Comparison of ENCODE assay signal across 35 cellular contexts in genomic region chr5:71912021-71912420, GRCh38.
"Had no signal": no experiment of that assay in that cellular context is flagged by ENCODE, and none has a peak within 500 bp of the region (broad histone marks: within the 10 kb centered on the region; RNA-seq: fewer than 3 reads in every experiment).

No MANE protein-coding gene starts in this region.

- H3K4me3 ChIP-seq: MG63 had no signal

- H3K9me3 ChIP-seq: MG63 had no signal

- DNase-seq: Kasumi-1, MG63, MM.1S, MV-4-11, NCI-H1048, NCI-H1092, NCI-H1092 treated with DMSO at 0.1 percent for 48 hours, NCI-H1105, NCI-H1105 treated with DMSO at 0.1 percent for 48 hours, NCI-H1417, NCI-H1417 treated with DMSO at 0.1 percent for 48 hours, NCI-H1436, NCI-H1436 treated with DMSO at 0.1 percent for 48 hours, NCI-H146, NCI-H1694, NCI-H1694 treated with DMSO at 0.1 percent for 48 hours, NCI-H187, NCI-H187 treated with DMSO at 0.1 percent for 48 hours, NCI-H1930, NCI-H2029, NCI-H2029 treated with DMSO at 0.1 percent for 48 hours, NCI-H2081, NCI-H2081 treated with DMSO at 0.1 percent for 48 hours, NCI-H2107, NCI-H2171, NCI-H2171 treated with DMSO at 0.1 percent for 48 hours, NCI-H2227 treated with DMSO at 0.1 percent for 48 hours, NCI-H226, NCI-H345, NCI-H446, NCI-H446 treated with DMSO at 0.1 percent for 48 hours, NCI-H510A, NCI-H510A treated with DMSO at 0.1 percent for 48 hours, NCI-H524, NCI-H524 treated with DMSO at 0.1 percent for 48 hours had no signal

- H3K27me3 ChIP-seq: MG63 had no signal

- H3K36me3 ChIP-seq: MG63 had no signal
